Comparison of ENCODE assay signal across 21 cellular contexts in the genomic region with DNA sequence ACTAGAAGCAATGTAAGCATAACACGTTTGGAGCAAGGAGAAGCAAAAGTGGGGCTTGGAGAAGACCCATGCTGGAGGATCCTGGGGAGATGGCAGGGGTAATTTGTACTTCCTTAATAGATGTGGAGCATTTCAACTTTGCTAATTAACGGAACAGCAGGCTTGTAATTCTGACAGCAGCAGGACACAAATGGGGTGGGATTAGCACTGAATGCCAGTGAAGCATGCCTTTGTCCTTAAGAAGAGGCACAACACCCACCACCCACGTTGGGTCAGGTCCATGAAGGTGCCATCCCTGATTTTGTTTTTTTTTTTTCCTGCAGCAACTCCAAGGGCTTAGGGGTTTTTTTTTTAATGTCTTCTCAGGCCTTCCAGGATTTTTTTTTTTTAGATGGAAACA.
A peak's percentile ranks its signal among the peaks of the same experiment; 100 is the strongest.
DNase-seq lines count a peak whose midpoint lies in the region; FAIRE-seq and TF ChIP-seq lines count a peak whose summit lies in the region.
"Had no signal": no experiment of that assay in that cellular context is flagged by ENCODE, and none has a peak within 500 bp of the region (broad histone marks: within the 10 kb centered on the region; RNA-seq: fewer than 3 reads in every experiment).

No MANE protein-coding gene starts in this region.

- H3K4me3 Mint-ChIP-seq in neural progenitor cell = no peak overlapping the region
- H3K4me3 Mint-ChIP-seq: B cell; CD4-positive, CD25-positive, alpha-beta regulatory T cell; CD8-positive, alpha-beta T cell; GM23338; H9 had no signal

- peaks cover 15% of the 10 kb centered on the region for H3F3A ChIP-seq in neural progenitor cell (ENCODE audit: low read depth)

- no peaks in the 10 kb centered on the region for H3K27me3 Mint-ChIP-seq in neural progenitor cell (ENCODE audit: insufficient read depth, low read depth)
- H3K27me3 Mint-ChIP-seq: CD4-positive, CD25-positive, alpha-beta regulatory T cell had no signal

- H3K79me2 ChIP-seq in neural progenitor cell (ENCODE audit: low read depth) = no peaks in the 10 kb centered on the region

- H3K9me3 ChIP-seq in neural progenitor cell (ENCODE audit: low read depth) = peaks cover 12% of the 10 kb centered on the region
- H3K9me3 ChIP-seq: Caco-2 had no signal

- H3K4me1 ChIP-seq in neural progenitor cell = peaks cover 26% of the 10 kb centered on the region
- H3K4me1 ChIP-seq: Caco-2 had no signal

- H3K27ac ChIP-seq in neural progenitor cell = no peak overlapping the region
- H3K27ac ChIP-seq: 22Rv1, BLaER1, C4-2B had no signal

- H3K9ac ChIP-seq in neural progenitor cell = no peak overlapping the region
- H3K9ac ChIP-seq: BLaER1 had no signal

- H3K27ac Mint-ChIP-seq in neural progenitor cell = no peak overlapping the region
- H3K27ac Mint-ChIP-seq: B cell; CD8-positive, alpha-beta T cell; GM23338 had no signal

- H3K36me3 Mint-ChIP-seq in neural progenitor cell = peaks cover 10% of the 10 kb centered on the region
- H3K36me3 Mint-ChIP-seq: CD4-positive, CD25-positive, alpha-beta regulatory T cell; CD8-positive, alpha-beta T cell had no signal

- no peaks in the 10 kb centered on the region for H3K27me3 ChIP-seq in neural progenitor cell
- H3K27me3 ChIP-seq: BLaER1 had no signal

- no peak overlapping the region for H2AFZ ChIP-seq in neural progenitor cell (replicated peaks)
- H2AFZ ChIP-seq: GM23338 had no signal

- FAIRE-seq in urothelium cell line (lab: Jason Lieb, UNC) = peak; percentile 62
- FAIRE-seq: A204.1, GM12878, GM19239 had no signal

- H4K20me1 ChIP-seq in neural progenitor cell (ENCODE audit: low read depth) = peaks cover 27% of the 10 kb centered on the region

- peak overlapping the region; percentile 68 for H3K4me2 ChIP-seq in neural progenitor cell
- H3K4me2 ChIP-seq: BLaER1, GM23338 had no signal

- no peaks in the 10 kb centered on the region for H3K36me3 ChIP-seq in neural progenitor cell
- H3K36me3 ChIP-seq: BLaER1 had no signal

- peaks cover 15% of the 10 kb centered on the region for H3K9me3 Mint-ChIP-seq in neural progenitor cell
- H3K9me3 Mint-ChIP-seq: CD8-positive, alpha-beta T cell had no signal

- DNase-seq in NCI-H82 (lab: John Stamatoyannopoulos, UW) (peak; percentile 48), NCI-H82 treated with DMSO at 0.1 percent for 48 hours (lab: John Stamatoyannopoulos, UW; ENCODE audit: unreplicated experiment) (no peak), neural progenitor cell (ENCODE audit: low spot score) (peak; percentile 70), urothelium cell line (ENCODE audit: low spot score) (no peak), NCI-H2081 treated with DMSO at 0.1 percent for 48 hours (lab: John Stamatoyannopoulos, UW) (no peak)
- DNase-seq in stimulated activated CD8-positive, alpha-beta memory T cell treated with anti-CD3 and anti-CD28 coated beads, Interleukin-4, amount 100 ng/mL, for 48 hours = no peak
- DNase-seq: Caco-2; CD4-positive, CD25-positive, alpha-beta regulatory T cell; CD8-positive, alpha-beta T cell; DMS153; DND-41; GDM1; H9 had no signal

- peaks cover 8% of the 10 kb centered on the region for H3K4me1 Mint-ChIP-seq in neural progenitor cell
- H3K4me1 Mint-ChIP-seq: B cell; CD4-positive, CD25-positive, alpha-beta regulatory T cell had no signal

- TF ChIP-seq CTCF in neural progenitor cell (IDR thresholded peaks at IDR 0.05) = no peak

- no peak overlapping the region for H3K4me3 ChIP-seq in neural progenitor cell
- H3K4me3 ChIP-seq: BLaER1, GM12878, GM23338 had no signal

Comparison
In these comparisons a context has a peak if more than half of its experiments do, and no peak if none do; other contexts are left out.
1. DNase-seq: peak in NCI-H82 (single experiment) and neural progenitor cell (single experiment); none in NCI-H82 treated with DMSO at 0.1 percent for 48 hours (single experiment), urothelium cell line (single experiment), NCI-H2081 treated with DMSO at 0.1 percent for 48 hours (single experiment) and stimulated activated CD8-positive, alpha-beta memory T cell treated with anti-CD3 and anti-CD28 coated beads, Interleukin-4, amount 100 ng/mL, for 48 hours (single experiment).